Comparison of ENCODE assay signal across 8 cellular contexts in the genomic region with DNA sequence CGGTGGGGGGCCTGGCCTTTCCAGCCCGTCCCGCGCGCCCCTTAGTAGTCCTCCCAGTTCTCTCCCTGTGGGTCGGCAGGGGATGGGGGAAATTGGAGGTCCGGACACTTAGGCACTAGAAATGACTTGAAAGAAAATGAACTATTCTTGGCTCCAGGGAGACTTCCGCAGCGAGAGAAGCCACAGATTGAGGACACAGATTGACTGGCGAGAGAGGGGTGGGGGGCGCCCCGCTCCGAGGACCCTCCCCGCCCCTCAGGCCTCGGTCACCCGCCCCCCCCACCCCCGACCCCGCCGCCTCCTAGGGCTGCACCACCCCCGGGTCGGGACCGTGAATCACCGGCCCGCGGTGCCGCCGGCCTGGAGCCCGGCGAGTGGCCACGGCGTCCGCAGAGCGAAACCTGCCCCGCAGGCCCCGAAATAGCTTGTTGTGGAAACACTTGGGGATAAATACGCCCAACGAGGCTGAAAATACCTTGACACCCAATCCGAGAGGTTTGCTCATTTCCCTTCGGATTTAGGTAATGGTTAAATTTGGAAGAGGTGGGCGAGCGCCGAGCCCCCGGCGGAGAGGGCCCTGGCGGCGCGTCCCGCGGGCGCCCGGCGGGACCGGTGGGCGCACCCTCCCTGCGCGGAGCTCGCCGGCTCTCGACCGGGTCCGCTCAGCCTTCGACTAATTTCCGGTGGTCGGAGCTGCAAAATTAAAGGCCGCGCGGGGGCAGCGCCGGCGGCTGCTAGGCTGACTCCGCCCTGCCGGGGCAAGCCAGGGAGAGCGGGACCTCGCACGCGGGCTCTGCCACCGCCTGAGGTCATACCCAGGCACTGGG. TPM values are rescaled to one million over a fixed set of nuclear protein-coding genes. Genes with fewer than 3 reads are reported as not detected.
DNase-seq lines count a peak whose midpoint lies in the region; ATAC-seq lines count a peak whose summit lies in the region.

TSS of gene GFI1 (minus strand) at position 675 of the 827 bp plus-strand sequence. CDS start 3,438 bp downstream, outside the sequence.

- peaks cover 95% of the 10 kb centered on the region for H3K27me3 ChIP-seq in iPS-20b (ENCODE audit: insufficient read depth, low read length)

- peak within 1 kb of the TSS; percentile 94 for H3K27ac Mint-ChIP-seq in activated naive CD4-positive, alpha-beta T cell treated with anti-CD3 and anti-CD28 coated beads, Interleukin-2, amount 50 U/mL, for 72 hours

- H3K9me3 Mint-ChIP-seq in activated naive CD4-positive, alpha-beta T cell treated with anti-CD3 and anti-CD28 coated beads, Interleukin-2, amount 50 U/mL, for 72 hours = no peaks in the 10 kb centered on the region

- H3K9ac ChIP-seq in iPS-20b (ENCODE audit: low read depth, low read length) = no peak within 1 kb of the TSS

- H3K4me1 ChIP-seq in iPS-20b (ENCODE audit: insufficient read depth, low read length) = peaks cover 11% of the 10 kb centered on the region; the same call in 1 of the 2 replicates

- no peaks in the 10 kb centered on the region for H3K36me3 ChIP-seq in iPS-20b (ENCODE audit: insufficient read depth, low read depth, low read length)

- DNase-seq in NCI-H524 (lab: John Stamatoyannopoulos, UW) (peak; percentile 41 to 62), NCI-H524 treated with DMSO at 0.1 percent for 48 hours (lab: John Stamatoyannopoulos, UW) (no peak), RKO (ENCODE audit: low spot score) (peak; percentile 86), HPDE6-E6E7 (ENCODE audit: extremely low spot score) (no peak)
- DNase-seq in activated naive CD4-positive, alpha-beta T cell treated with anti-CD3 and anti-CD28 coated beads, Interleukin-2, amount 50 U/mL, for 72 hours (ENCODE audit: low spot score in 2 of 2) = peak; percentile 61 to 88
- DNase-seq in stimulated activated CD4-positive, alpha-beta T cell treated with anti-CD3 and anti-CD28 coated beads, Interleukin-2, amount 100 ng/mL, for 24 hours = peak; percentile 77 to 82

- peak within 1 kb of the TSS; percentile 62 for H3K4me3 ChIP-seq in iPS-20b (ENCODE audit: low read length)

- H3K9me3 ChIP-seq in iPS-20b (ENCODE audit: insufficient read depth, low read depth, low read length) = no peaks in the 10 kb centered on the region; the same call in 1 of the 2 replicates

- H3K36me3 Mint-ChIP-seq in activated naive CD4-positive, alpha-beta T cell treated with anti-CD3 and anti-CD28 coated beads, Interleukin-2, amount 50 U/mL, for 72 hours = peaks cover 36 to 37% of the 10 kb centered on the region in 2 donors

- H3K27ac ChIP-seq in iPS-20b (ENCODE audit: low read length) = no peak within 1 kb of the TSS

- peak; percentile 6 for ATAC-seq in HG02938 (IDR thresholded peaks at IDR 0.05; ENCODE audit: unreplicated experiment)
- peak; percentile 38 to 59 for ATAC-seq in activated naive CD4-positive, alpha-beta T cell treated with anti-CD3 and anti-CD28 coated beads, Interleukin-2, amount 50 U/mL, for 72 hours

RNA-seq across cellular contexts. Expression of gene GFI1, which starts in this region (rescaled TPM):
- 100 to 1,000 TPM in 1 of 2 donors, 10 to 100 TPM in 1; 42.3 to 125 TPM for total RNA-seq in activated naive CD4-positive, alpha-beta T cell treated with anti-CD3 and anti-CD28 coated beads, Interleukin-2, amount 50 U/mL, for 72 hours

Comparison
In these comparisons a context has a peak if more than half of its experiments do, and no peak if none do; other contexts are left out.
1. DNase-seq: peak in NCI-H524 (2 of 2), RKO (single experiment), activated naive CD4-positive, alpha-beta T cell treated with anti-CD3 and anti-CD28 coated beads, Interleukin-2, amount 50 U/mL, for 72 hours (2 of 2) and stimulated activated CD4-positive, alpha-beta T cell treated with anti-CD3 and anti-CD28 coated beads, Interleukin-2, amount 100 ng/mL, for 24 hours (2 of 2); none in NCI-H524 treated with DMSO at 0.1 percent for 48 hours (single experiment) and HPDE6-E6E7 (single experiment).